Comparison of ENCODE assay signal across 1 cellular context in the genomic region with DNA sequence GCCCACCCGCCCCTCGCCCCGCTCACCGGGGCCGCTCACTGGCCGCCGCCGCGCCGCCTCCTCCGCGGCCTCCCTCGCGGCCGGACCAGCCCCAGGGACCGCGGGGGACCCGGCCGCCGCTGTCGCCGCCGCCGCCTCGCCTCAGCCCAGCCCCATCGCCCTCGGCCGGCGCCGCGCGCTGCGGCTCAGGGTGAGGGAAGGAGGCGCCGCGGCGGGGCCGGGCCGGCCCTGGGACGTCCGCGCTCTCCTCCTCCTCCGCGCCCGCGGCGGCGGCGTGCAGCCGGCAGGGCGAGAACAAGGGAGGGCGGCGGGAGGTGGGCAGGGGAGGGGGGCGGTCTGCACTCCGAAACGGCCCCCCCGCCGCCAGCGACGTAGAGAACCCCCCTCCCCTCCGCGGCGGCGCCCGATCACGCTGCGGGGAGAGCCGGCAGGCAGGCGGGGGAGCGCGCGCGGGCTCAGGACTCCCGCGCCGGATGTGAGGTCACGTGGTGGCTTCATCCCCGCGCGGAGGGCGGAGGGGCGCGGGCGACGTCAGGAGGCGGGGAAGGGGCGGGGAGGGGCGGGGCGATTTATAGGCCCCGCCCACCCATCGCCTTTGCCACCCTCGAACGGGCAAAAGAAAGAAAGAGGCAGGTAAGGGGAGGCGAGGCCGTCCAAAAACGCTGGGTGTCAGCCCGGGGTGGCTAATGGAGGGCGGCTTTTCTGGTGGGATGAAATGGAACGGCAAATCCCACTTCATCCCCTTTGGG.
TF ChIP-seq lines count a peak whose summit lies in the region.

A gene (minus strand): TSS at position 463 of the 749 bp plus-strand sequence. CDS start 24,812 bp downstream, outside the sequence.

TF ChIP-seq in WTC11, 78 proteins besides CTCF, POLR2A, EP300 and RAD21 (continued from another document and continues in another):
- TF ChIP-seq, protein P1, sequence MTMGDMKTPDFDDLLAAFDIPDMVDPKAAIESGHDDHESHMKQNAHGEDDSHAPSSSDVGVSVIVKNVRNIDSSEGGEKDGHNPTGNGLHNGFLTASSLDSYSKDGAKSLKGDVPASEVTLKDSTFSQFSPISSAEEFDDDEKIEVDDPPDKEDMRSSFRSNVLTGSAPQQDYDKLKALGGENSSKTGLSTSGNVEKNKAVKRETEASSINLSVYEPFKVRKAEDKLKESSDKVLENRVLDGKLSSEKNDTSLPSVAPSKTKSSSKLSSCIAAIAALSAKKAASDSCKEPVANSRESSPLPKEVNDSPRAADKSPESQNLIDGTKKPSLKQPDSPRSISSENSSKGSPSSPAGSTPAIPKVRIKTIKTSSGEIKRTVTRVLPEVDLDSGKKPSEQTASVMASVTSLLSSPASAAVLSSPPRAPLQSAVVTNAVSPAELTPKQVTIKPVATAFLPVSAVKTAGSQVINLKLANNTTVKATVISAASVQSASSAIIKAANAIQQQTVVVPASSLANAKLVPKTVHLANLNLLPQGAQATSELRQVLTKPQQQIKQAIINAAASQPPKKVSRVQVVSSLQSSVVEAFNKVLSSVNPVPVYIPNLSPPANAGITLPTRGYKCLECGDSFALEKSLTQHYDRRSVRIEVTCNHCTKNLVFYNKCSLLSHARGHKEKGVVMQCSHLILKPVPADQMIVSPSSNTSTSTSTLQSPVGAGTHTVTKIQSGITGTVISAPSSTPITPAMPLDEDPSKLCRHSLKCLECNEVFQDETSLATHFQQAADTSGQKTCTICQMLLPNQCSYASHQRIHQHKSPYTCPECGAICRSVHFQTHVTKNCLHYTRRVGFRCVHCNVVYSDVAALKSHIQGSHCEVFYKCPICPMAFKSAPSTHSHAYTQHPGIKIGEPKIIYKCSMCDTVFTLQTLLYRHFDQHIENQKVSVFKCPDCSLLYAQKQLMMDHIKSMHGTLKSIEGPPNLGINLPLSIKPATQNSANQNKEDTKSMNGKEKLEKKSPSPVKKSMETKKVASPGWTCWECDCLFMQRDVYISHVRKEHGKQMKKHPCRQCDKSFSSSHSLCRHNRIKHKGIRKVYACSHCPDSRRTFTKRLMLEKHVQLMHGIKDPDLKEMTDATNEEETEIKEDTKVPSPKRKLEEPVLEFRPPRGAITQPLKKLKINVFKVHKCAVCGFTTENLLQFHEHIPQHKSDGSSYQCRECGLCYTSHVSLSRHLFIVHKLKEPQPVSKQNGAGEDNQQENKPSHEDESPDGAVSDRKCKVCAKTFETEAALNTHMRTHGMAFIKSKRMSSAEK (CRISPR knock-in tag; IDR thresholded peaks at IDR 0.05; ENCODE audit: borderline replicate concordance), result no peak
- TF ChIP-seq ZNF317 (CRISPR knock-in tag; IDR thresholded peaks at IDR 0.05; ENCODE audit: borderline replicate concordance, low read depth) (no peak), ZNF416 (CRISPR knock-in tag; IDR thresholded peaks at IDR 0.05) (no peak), GTF2I (CRISPR knock-in tag; conservative IDR thresholded peaks at IDR 0.05) (no peak), CREB1 (CRISPR knock-in tag; IDR thresholded peaks at IDR 0.05) (no peak), NR2C2 (CRISPR knock-in tag; IDR thresholded peaks at IDR 0.05) (no peak), ZNF423 (CRISPR knock-in tag; IDR thresholded peaks at IDR 0.05) (no peak), MXD4 (CRISPR knock-in tag; IDR thresholded peaks at IDR 0.05; ENCODE audit: borderline replicate concordance) (no peak), CBFB (CRISPR knock-in tag; IDR thresholded peaks at IDR 0.05; ENCODE audit: low read depth) (no peak), CREM (CRISPR knock-in tag; IDR thresholded peaks at IDR 0.05) (peak; percentile 28; the same call in 1 of the 2 replicates), RORB (CRISPR knock-in tag; IDR thresholded peaks at IDR 0.05) (no peak), ESRRA (CRISPR knock-in tag; IDR thresholded peaks at IDR 0.05; ENCODE audit: borderline replicate concordance) (no peak), TEAD1 (CRISPR knock-in tag; IDR thresholded peaks at IDR 0.05) (peak; percentile 18; the same call in 1 of the 2 replicates), ZBTB21 (CRISPR knock-in tag; IDR thresholded peaks at IDR 0.05; ENCODE audit: borderline replicate concordance) (no peak), HMGA2 (CRISPR knock-in tag; IDR thresholded peaks at IDR 0.05) (no peak)
- TF ChIP-seq, protein P2, sequence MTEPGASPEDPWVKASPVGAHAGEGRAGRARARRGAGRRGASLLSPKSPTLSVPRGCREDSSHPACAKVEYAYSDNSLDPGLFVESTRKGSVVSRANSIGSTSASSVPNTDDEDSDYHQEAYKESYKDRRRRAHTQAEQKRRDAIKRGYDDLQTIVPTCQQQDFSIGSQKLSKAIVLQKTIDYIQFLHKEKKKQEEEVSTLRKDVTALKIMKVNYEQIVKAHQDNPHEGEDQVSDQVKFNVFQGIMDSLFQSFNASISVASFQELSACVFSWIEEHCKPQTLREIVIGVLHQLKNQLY (CRISPR knock-in tag; IDR thresholded peaks at IDR 0.05), result no peak
- TF ChIP-seq, protein P3, sequence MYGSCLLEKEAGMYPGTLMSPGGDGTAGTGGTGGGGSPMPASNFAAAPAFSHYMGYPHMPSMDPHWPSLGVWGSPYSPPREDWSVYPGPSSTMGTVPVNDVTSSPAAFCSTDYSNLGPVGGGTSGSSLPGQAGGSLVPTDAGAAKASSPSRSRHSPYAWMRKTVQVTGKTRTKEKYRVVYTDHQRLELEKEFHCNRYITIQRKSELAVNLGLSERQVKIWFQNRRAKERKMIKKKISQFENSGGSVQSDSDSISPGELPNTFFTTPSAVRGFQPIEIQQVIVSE (CRISPR knock-in tag; IDR thresholded peaks at IDR 0.05; ENCODE audit: borderline replicate concordance), result no peak
- TF ChIP-seq, protein P4, sequence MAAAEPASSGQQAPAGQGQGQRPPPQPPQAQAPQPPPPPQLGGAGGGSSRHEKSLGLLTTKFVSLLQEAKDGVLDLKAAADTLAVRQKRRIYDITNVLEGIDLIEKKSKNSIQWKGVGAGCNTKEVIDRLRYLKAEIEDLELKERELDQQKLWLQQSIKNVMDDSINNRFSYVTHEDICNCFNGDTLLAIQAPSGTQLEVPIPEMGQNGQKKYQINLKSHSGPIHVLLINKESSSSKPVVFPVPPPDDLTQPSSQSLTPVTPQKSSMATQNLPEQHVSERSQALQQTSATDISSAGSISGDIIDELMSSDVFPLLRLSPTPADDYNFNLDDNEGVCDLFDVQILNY (CRISPR knock-in tag; IDR thresholded peaks at IDR 0.05), result peak; percentile 83; the same call in 1 of the 2 replicates
- TF ChIP-seq, protein P5, sequence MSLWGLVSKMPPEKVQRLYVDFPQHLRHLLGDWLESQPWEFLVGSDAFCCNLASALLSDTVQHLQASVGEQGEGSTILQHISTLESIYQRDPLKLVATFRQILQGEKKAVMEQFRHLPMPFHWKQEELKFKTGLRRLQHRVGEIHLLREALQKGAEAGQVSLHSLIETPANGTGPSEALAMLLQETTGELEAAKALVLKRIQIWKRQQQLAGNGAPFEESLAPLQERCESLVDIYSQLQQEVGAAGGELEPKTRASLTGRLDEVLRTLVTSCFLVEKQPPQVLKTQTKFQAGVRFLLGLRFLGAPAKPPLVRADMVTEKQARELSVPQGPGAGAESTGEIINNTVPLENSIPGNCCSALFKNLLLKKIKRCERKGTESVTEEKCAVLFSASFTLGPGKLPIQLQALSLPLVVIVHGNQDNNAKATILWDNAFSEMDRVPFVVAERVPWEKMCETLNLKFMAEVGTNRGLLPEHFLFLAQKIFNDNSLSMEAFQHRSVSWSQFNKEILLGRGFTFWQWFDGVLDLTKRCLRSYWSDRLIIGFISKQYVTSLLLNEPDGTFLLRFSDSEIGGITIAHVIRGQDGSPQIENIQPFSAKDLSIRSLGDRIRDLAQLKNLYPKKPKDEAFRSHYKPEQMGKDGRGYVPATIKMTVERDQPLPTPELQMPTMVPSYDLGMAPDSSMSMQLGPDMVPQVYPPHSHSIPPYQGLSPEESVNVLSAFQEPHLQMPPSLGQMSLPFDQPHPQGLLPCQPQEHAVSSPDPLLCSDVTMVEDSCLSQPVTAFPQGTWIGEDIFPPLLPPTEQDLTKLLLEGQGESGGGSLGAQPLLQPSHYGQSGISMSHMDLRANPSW (CRISPR knock-in tag; conservative IDR thresholded peaks at IDR 0.05; ENCODE audit: low read depth), result no peak
- TF ChIP-seq, protein P6, sequence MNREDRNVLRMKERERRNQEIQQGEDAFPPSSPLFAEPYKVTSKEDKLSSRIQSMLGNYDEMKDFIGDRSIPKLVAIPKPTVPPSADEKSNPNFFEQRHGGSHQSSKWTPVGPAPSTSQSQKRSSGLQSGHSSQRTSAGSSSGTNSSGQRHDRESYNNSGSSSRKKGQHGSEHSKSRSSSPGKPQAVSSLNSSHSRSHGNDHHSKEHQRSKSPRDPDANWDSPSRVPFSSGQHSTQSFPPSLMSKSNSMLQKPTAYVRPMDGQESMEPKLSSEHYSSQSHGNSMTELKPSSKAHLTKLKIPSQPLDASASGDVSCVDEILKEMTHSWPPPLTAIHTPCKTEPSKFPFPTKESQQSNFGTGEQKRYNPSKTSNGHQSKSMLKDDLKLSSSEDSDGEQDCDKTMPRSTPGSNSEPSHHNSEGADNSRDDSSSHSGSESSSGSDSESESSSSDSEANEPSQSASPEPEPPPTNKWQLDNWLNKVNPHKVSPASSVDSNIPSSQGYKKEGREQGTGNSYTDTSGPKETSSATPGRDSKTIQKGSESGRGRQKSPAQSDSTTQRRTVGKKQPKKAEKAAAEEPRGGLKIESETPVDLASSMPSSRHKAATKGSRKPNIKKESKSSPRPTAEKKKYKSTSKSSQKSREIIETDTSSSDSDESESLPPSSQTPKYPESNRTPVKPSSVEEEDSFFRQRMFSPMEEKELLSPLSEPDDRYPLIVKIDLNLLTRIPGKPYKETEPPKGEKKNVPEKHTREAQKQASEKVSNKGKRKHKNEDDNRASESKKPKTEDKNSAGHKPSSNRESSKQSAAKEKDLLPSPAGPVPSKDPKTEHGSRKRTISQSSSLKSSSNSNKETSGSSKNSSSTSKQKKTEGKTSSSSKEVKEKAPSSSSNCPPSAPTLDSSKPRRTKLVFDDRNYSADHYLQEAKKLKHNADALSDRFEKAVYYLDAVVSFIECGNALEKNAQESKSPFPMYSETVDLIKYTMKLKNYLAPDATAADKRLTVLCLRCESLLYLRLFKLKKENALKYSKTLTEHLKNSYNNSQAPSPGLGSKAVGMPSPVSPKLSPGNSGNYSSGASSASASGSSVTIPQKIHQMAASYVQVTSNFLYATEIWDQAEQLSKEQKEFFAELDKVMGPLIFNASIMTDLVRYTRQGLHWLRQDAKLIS (CRISPR knock-in tag; IDR thresholded peaks at IDR 0.05; ENCODE audit: borderline replicate concordance), result no peak
- TF ChIP-seq, protein P7, sequence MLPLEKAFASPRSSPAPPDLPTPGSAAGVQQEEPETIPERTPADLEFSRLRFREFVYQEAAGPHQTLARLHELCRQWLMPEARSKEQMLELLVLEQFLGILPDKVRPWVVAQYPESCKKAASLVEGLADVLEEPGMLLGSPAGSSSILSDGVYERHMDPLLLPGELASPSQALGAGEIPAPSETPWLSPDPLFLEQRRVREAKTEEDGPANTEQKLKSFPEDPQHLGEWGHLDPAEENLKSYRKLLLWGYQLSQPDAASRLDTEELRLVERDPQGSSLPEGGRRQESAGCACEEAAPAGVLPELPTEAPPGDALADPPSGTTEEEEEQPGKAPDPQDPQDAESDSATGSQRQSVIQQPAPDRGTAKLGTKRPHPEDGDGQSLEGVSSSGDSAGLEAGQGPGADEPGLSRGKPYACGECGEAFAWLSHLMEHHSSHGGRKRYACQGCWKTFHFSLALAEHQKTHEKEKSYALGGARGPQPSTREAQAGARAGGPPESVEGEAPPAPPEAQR (CRISPR knock-in tag; IDR thresholded peaks at IDR 0.05), result no peak
- TF ChIP-seq, protein P8, sequence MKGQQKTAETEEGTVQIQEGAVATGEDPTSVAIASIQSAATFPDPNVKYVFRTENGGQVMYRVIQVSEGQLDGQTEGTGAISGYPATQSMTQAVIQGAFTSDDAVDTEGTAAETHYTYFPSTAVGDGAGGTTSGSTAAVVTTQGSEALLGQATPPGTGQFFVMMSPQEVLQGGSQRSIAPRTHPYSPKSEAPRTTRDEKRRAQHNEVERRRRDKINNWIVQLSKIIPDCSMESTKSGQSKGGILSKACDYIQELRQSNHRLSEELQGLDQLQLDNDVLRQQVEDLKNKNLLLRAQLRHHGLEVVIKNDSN (CRISPR knock-in tag; IDR thresholded peaks at IDR 0.05), result peak; percentile 89
- TF ChIP-seq, protein P9, sequence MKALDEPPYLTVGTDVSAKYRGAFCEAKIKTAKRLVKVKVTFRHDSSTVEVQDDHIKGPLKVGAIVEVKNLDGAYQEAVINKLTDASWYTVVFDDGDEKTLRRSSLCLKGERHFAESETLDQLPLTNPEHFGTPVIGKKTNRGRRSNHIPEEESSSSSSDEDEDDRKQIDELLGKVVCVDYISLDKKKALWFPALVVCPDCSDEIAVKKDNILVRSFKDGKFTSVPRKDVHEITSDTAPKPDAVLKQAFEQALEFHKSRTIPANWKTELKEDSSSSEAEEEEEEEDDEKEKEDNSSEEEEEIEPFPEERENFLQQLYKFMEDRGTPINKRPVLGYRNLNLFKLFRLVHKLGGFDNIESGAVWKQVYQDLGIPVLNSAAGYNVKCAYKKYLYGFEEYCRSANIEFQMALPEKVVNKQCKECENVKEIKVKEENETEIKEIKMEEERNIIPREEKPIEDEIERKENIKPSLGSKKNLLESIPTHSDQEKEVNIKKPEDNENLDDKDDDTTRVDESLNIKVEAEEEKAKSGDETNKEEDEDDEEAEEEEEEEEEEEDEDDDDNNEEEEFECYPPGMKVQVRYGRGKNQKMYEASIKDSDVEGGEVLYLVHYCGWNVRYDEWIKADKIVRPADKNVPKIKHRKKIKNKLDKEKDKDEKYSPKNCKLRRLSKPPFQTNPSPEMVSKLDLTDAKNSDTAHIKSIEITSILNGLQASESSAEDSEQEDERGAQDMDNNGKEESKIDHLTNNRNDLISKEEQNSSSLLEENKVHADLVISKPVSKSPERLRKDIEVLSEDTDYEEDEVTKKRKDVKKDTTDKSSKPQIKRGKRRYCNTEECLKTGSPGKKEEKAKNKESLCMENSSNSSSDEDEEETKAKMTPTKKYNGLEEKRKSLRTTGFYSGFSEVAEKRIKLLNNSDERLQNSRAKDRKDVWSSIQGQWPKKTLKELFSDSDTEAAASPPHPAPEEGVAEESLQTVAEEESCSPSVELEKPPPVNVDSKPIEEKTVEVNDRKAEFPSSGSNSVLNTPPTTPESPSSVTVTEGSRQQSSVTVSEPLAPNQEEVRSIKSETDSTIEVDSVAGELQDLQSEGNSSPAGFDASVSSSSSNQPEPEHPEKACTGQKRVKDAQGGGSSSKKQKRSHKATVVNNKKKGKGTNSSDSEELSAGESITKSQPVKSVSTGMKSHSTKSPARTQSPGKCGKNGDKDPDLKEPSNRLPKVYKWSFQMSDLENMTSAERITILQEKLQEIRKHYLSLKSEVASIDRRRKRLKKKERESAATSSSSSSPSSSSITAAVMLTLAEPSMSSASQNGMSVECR (CRISPR knock-in tag; IDR thresholded peaks at IDR 0.05; ENCODE audit: borderline replicate concordance), result 0 out of 2 replicates have a peak, but pooled peaks have one; percentile 20
- TF ChIP-seq, protein P10, sequence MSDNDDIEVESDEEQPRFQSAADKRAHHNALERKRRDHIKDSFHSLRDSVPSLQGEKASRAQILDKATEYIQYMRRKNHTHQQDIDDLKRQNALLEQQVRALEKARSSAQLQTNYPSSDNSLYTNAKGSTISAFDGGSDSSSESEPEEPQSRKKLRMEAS (CRISPR knock-in tag; IDR thresholded peaks at IDR 0.05), result peak; percentile 31; the same call in 1 of the 2 replicates
- TF ChIP-seq, protein P11, sequence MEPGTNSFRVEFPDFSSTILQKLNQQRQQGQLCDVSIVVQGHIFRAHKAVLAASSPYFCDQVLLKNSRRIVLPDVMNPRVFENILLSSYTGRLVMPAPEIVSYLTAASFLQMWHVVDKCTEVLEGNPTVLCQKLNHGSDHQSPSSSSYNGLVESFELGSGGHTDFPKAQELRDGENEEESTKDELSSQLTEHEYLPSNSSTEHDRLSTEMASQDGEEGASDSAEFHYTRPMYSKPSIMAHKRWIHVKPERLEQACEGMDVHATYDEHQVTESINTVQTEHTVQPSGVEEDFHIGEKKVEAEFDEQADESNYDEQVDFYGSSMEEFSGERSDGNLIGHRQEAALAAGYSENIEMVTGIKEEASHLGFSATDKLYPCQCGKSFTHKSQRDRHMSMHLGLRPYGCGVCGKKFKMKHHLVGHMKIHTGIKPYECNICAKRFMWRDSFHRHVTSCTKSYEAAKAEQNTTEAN (CRISPR knock-in tag; IDR thresholded peaks at IDR 0.05), result 0 out of 2 replicates have a peak, but pooled peaks have one; percentile 35
